17 cellular contexts compared by ENCODE assay signal in the genomic region with DNA sequence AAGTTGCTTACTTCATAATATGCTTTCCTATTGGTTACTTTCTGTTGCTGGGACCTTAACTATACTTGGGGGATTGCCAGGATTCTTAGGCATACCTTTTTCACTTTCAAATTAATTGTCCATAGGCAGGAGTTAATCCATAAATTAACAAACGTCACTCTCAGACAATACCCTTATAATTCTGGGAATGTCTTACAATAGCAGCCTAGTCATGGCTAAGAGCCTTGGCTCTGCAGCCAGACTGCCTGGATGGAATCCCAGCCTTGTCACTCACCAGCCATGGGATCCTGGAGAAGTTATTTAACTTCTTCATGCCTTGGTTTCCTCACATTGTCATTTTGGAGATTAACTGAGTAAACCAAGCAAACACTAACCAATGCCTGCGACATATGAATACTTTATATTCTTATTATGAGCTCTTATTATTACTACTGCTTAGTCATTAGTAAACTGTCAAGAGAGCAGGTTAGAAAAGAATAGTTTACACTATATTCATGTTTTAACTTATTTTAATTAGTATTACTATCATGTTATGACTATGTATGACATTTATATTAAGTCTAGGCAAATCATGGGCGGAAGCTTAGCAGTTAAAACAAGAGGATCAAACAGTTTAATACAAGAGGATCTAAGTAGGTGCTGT. TPM values are rescaled to one million over a fixed set of nuclear protein-coding genes. Genes with fewer than 3 reads are reported as not detected.
DNase-seq lines count a peak whose midpoint lies in the region; ATAC-seq lines count a peak whose summit lies in the region.
"Had no signal": no experiment of that assay in that cellular context is flagged by ENCODE, and none has a peak within 500 bp of the region (broad histone marks: within the 10 kb centered on the region; RNA-seq: fewer than 3 reads in every experiment).

No MANE protein-coding gene starts in this region.

- H3K4me1 ChIP-seq in right cardiac atrium (ENCODE audit: control insufficient read depth, insufficient read depth, low read length) = peaks cover 13% of the 10 kb centered on the region

- no peak overlapping the region for H3K4me3 ChIP-seq in right cardiac atrium (ENCODE audit: low read length)
- H3K4me3 ChIP-seq: lung, testis had no signal

- H3K27ac Mint-ChIP-seq in activated CD8-positive, alpha-beta memory T cell treated with anti-CD3 and anti-CD28 coated beads, Interleukin-2, amount 10 ng/mL, durations not matched to agents 7 days and 5 days = peak overlapping the region; percentile 35
- peak overlapping the region; percentile 49 for H3K27ac Mint-ChIP-seq in stimulated activated effector memory CD8-positive, alpha-beta T cell treated with anti-CD3 and anti-CD28 coated beads, Interleukin-12 subunit alpha, Interleukin-12 subunit beta, amount 100 ng/mL, for 72 hours
- H3K27ac Mint-ChIP-seq: activated CD4-positive, alpha-beta T cell treated with anti-CD3 and anti-CD28 coated beads, Interleukin-2, amount 10 ng/mL, durations not matched to agents 7 days and 5 days; T-helper 1 cell treated with Interleukin-12 subunit alpha and Interleukin-12 subunit beta and Interleukin-4 antibody, amounts not matched to agents 30 μg/mL and 1 μg/mL, for 36 hours had no signal

- no peak overlapping the region for H3K4me3 Mint-ChIP-seq in activated CD8-positive, alpha-beta memory T cell treated with anti-CD3 and anti-CD28 coated beads, Interleukin-2, amount 10 ng/mL, durations not matched to agents 7 days and 5 days
- H3K4me3 Mint-ChIP-seq in stimulated activated effector memory CD8-positive, alpha-beta T cell treated with anti-CD3 and anti-CD28 coated beads, Interleukin-12 subunit alpha, Interleukin-12 subunit beta, amount 100 ng/mL, for 72 hours = peak overlapping the region; percentile 33
- H3K4me3 Mint-ChIP-seq: activated CD4-positive, alpha-beta T cell treated with anti-CD3 and anti-CD28 coated beads, Interleukin-2, amount 10 ng/mL, durations not matched to agents 7 days and 5 days; T-helper 1 cell treated with Interleukin-12 subunit alpha and Interleukin-12 subunit beta and Interleukin-4 antibody, amounts not matched to agents 30 μg/mL and 1 μg/mL, for 36 hours had no signal

- H3K4me1 Mint-ChIP-seq in activated CD8-positive, alpha-beta memory T cell treated with anti-CD3 and anti-CD28 coated beads, Interleukin-2, amount 10 ng/mL, durations not matched to agents 7 days and 5 days = peaks cover 46% of the 10 kb centered on the region
- peaks cover 52% of the 10 kb centered on the region for H3K4me1 Mint-ChIP-seq in stimulated activated effector memory CD8-positive, alpha-beta T cell treated with anti-CD3 and anti-CD28 coated beads, Interleukin-12 subunit alpha, Interleukin-12 subunit beta, amount 100 ng/mL, for 72 hours

- CTCF ChIA-PET in activated CD8-positive, alpha-beta memory T cell treated with anti-CD3 and anti-CD28 coated beads, Interleukin-2, amount 10 ng/mL, durations not matched to agents 7 days and 5 days (lab: Charles Lee) = interaction anchor here (1.1 to 2.1 kb wide), 4 partner anchors 10 to 70 kb away, joined by 3 to 5 read pairs (median 3); no protein-coding TSS in a partner anchor

- no peak for ATAC-seq in activated CD8-positive, alpha-beta memory T cell treated with anti-CD3 and anti-CD28 coated beads, Interleukin-2, amount 10 ng/mL, durations not matched to agents 7 days and 5 days
- peak; percentile 47 to 63 for ATAC-seq in right cardiac atrium
- peak; percentile 62 for ATAC-seq in stimulated activated effector memory CD8-positive, alpha-beta T cell treated with anti-CD3 and anti-CD28 coated beads, Interleukin-12 subunit alpha, Interleukin-12 subunit beta, amount 100 ng/mL, for 72 hours
- no peak for ATAC-seq in GM19328 (IDR thresholded peaks at IDR 0.05; ENCODE audit: unreplicated experiment)
- ATAC-seq: HCT116 had no signal

- no peak for DNase-seq in activated CD8-positive, alpha-beta memory T cell treated with anti-CD3 and anti-CD28 coated beads, Interleukin-2, amount 10 ng/mL, durations not matched to agents 7 days and 5 days
- DNase-seq in activated CD8-positive, alpha-beta memory T cell treated with anti-CD3 and anti-CD28 coated beads for 24 hours = no peak
- DNase-seq in astrocyte of the hippocampus (ENCODE audit: low read depth, low spot score) (peak; percentile 89), right cardiac atrium (peak; percentile 36 to 87 (median 79)), NCI-H510A (lab: John Stamatoyannopoulos, UW) (no peak), DMS 273 treated with DMSO at 0.1 percent for 48 hours (lab: John Stamatoyannopoulos, UW) (no peak)
- no peak for DNase-seq in stimulated activated effector memory CD8-positive, alpha-beta T cell treated with anti-CD3 and anti-CD28 coated beads, Interleukin-12 subunit alpha, Interleukin-12 subunit beta, amount 100 ng/mL, for 72 hours (ENCODE audit: low spot score in 2 of 2)
- DNase-seq: activated CD4-positive, alpha-beta T cell treated with anti-CD3 and anti-CD28 coated beads, Interleukin-2, amount 10 ng/mL, durations not matched to agents 7 days and 5 days; activated gamma-delta T cell treated with Interleukin-2 at 50 U/mL for 16 hours; Calu3; NCI-H2029; NCI-H774; testis had no signal

- WGBS in right cardiac atrium = 54% methylated on average over 3 of the region's 3 CpGs

- no peaks in the 10 kb centered on the region for H3K9me3 ChIP-seq in right cardiac atrium (ENCODE audit: control insufficient read depth, low read length)
- H3K9me3 ChIP-seq: testis had no signal

- peaks cover 74% of the 10 kb centered on the region for H3K36me3 Mint-ChIP-seq in activated CD8-positive, alpha-beta memory T cell treated with anti-CD3 and anti-CD28 coated beads, Interleukin-2, amount 10 ng/mL, durations not matched to agents 7 days and 5 days
- peaks cover 87% of the 10 kb centered on the region for H3K36me3 Mint-ChIP-seq in stimulated activated effector memory CD8-positive, alpha-beta T cell treated with anti-CD3 and anti-CD28 coated beads, Interleukin-12 subunit alpha, Interleukin-12 subunit beta, amount 100 ng/mL, for 72 hours

- intact Hi-C loops in right cardiac atrium (cut with DNase I) = no loop called here

- no peaks in the 10 kb centered on the region for H3K27me3 ChIP-seq in right cardiac atrium (ENCODE audit: control insufficient read depth, insufficient read depth)
- H3K27me3 ChIP-seq: testis had no signal

- no peaks in the 10 kb centered on the region for H3K27me3 Mint-ChIP-seq in activated CD8-positive, alpha-beta memory T cell treated with anti-CD3 and anti-CD28 coated beads, Interleukin-2, amount 10 ng/mL, durations not matched to agents 7 days and 5 days
- H3K27me3 Mint-ChIP-seq: activated CD4-positive, alpha-beta T cell treated with anti-CD3 and anti-CD28 coated beads, Interleukin-2, amount 10 ng/mL, durations not matched to agents 7 days and 5 days had no signal

- H3K9me3 Mint-ChIP-seq in activated CD8-positive, alpha-beta memory T cell treated with anti-CD3 and anti-CD28 coated beads, Interleukin-2, amount 10 ng/mL, durations not matched to agents 7 days and 5 days (ENCODE audit: low read depth) = peaks cover 5% of the 10 kb centered on the region
- H3K9me3 Mint-ChIP-seq in stimulated activated effector memory CD8-positive, alpha-beta T cell treated with anti-CD3 and anti-CD28 coated beads, Interleukin-12 subunit alpha, Interleukin-12 subunit beta, amount 100 ng/mL, for 72 hours = no peaks in the 10 kb centered on the region
- H3K9me3 Mint-ChIP-seq: T-helper 1 cell treated with Interleukin-12 subunit alpha and Interleukin-12 subunit beta and Interleukin-4 antibody, amounts not matched to agents 30 μg/mL and 1 μg/mL, for 36 hours had no signal

- H3K27ac ChIP-seq in right cardiac atrium (ENCODE audit: low read length) = no peak overlapping the region

RNA-seq across cellular contexts. Expression of gene GYG1, which starts 29.0 kb away (rescaled TPM):
- 10 to 100 TPM; 71.3 to 74.0 TPM for total RNA-seq in activated CD8-positive, alpha-beta memory T cell treated with anti-CD3 and anti-CD28 coated beads, Interleukin-2, amount 10 ng/mL, durations not matched to agents 7 days and 5 days
- total RNA-seq in right cardiac atrium = 100 to 1,000 TPM in 3 of 4 donors, 10 to 100 TPM in 1; 98.4 to 144 (median 117) TPM
- 123 TPM for polyA plus RNA-seq in right cardiac atrium

Comparison
In these comparisons a context has a peak if more than half of its experiments do, and no peak if none do; other contexts are left out.
1. ATAC-seq: peak in right cardiac atrium (2 of 2) and stimulated activated effector memory CD8-positive, alpha-beta T cell treated with anti-CD3 and anti-CD28 coated beads, Interleukin-12 subunit alpha, Interleukin-12 subunit beta, amount 100 ng/mL, for 72 hours (single experiment); none in activated CD8-positive, alpha-beta memory T cell treated with anti-CD3 and anti-CD28 coated beads, Interleukin-2, amount 10 ng/mL, durations not matched to agents 7 days and 5 days (single experiment) and GM19328 (single experiment).
2. DNase-seq: peak in astrocyte of the hippocampus (single experiment) and right cardiac atrium (3 of 3); none in activated CD8-positive, alpha-beta memory T cell treated with anti-CD3 and anti-CD28 coated beads, Interleukin-2, amount 10 ng/mL, durations not matched to agents 7 days and 5 days (single experiment), activated CD8-positive, alpha-beta memory T cell treated with anti-CD3 and anti-CD28 coated beads for 24 hours (single experiment), stimulated activated effector memory CD8-positive, alpha-beta T cell treated with anti-CD3 and anti-CD28 coated beads, Interleukin-12 subunit alpha, Interleukin-12 subunit beta, amount 100 ng/mL, for 72 hours (0 of 2), NCI-H510A (single experiment) and DMS 273 treated with DMSO at 0.1 percent for 48 hours (single experiment).